2 cellular contexts compared by ENCODE assay signal in the genomic region with DNA sequence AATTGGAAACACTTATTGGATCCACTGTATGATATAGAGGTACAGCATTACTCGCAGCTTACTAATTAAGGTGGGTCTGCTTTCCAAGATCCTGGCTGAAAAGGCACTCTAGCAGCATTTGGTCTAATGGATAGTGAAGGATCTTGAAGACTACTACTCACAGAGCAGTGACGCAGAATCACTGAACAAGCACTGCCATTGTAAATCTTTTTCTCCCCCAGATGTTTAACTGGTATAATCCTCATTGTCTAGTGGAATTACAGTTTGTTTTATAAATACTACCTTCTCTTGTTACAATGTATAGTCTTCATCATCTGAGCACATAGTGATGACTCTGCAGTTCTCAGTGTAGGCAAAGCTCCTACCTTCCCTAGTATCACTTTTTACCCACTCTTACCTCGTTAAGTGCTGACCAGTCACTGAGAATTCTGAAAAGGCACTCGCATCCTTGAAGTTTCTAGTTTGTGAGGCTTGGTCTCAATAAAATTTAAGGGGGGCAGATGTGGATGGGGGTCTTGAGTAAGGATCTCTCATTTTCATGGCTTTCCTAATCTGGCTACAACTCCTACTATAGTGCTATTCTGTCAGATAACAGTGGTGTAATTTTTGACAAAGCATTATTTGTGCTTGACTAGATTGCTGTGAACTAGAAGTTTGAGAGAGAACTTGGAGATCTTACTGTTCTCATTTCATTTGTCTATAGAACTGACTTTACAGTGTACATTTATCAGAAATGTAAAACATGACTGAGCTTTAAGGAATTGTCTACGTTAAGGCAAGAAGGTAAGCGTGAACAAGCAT.
TF ChIP-seq lines count a peak whose summit lies in the region.

No MANE protein-coding gene starts in this region.

TF ChIP-seq in HEK293, 187 proteins besides CTCF, POLR2A, EP300 and RAD21:
- TF ChIP-seq ZNF830 (tag by site-specific recombination; IDR thresholded peaks at IDR 0.05; ENCODE audit: low read depth), result no peak
- TF ChIP-seq PRDM10 (tag by site-specific recombination; IDR thresholded peaks at IDR 0.05), result peak; percentile 47

TF ChIP-seq in H1, 55 proteins besides CTCF, POLR2A, EP300 and RAD21:
- TF ChIP-seq, protein P1, sequence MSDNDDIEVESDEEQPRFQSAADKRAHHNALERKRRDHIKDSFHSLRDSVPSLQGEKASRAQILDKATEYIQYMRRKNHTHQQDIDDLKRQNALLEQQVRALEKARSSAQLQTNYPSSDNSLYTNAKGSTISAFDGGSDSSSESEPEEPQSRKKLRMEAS (IDR thresholded peaks at IDR 0.05), result no peak
- TF ChIP-seq MAFK (IDR thresholded peaks at IDR 0.05; ENCODE audit: low read depth, low read length), result peak; percentile 77
